35 cellular contexts compared by ENCODE assay signal in the genomic region with DNA sequence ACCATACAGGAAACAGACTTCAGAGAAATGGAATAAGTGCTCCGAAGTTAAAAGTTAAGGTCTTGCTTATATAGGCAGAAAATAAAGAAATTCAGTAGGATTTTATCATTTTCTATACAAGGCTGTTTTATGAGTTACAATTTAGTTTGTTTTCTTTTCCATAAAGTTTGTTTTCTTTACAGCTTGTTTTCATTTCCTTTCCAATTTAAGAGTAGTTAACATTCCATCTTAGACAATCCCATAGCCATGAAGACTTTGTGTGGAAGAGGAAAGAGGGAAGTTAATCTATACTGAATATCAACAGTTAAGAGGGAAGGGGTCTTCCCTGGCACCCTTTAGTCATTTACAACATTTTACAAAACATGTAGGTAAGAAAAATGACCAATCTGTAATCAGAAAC.
"Had no signal": no experiment of that assay in that cellular context is flagged by ENCODE, and none has a peak within 500 bp of the region (broad histone marks: within the 10 kb centered on the region; RNA-seq: fewer than 3 reads in every experiment).

No MANE protein-coding gene starts in this region.

- DNase-seq: Karpas-422, Kasumi-1, MG63, MM.1S, MV-4-11, NCI-H1048, NCI-H1092, NCI-H1092 treated with DMSO at 0.1 percent for 48 hours, NCI-H1105, NCI-H1105 treated with DMSO at 0.1 percent for 48 hours, NCI-H1417, NCI-H1417 treated with DMSO at 0.1 percent for 48 hours, NCI-H1436, NCI-H1436 treated with DMSO at 0.1 percent for 48 hours, NCI-H146, NCI-H1694, NCI-H1694 treated with DMSO at 0.1 percent for 48 hours, NCI-H187, NCI-H187 treated with DMSO at 0.1 percent for 48 hours, NCI-H1930, NCI-H2029, NCI-H2029 treated with DMSO at 0.1 percent for 48 hours, NCI-H2081, NCI-H2081 treated with DMSO at 0.1 percent for 48 hours, NCI-H2107, NCI-H2171, NCI-H2171 treated with DMSO at 0.1 percent for 48 hours, NCI-H2227 treated with DMSO at 0.1 percent for 48 hours, NCI-H226, NCI-H345, NCI-H446, NCI-H446 treated with DMSO at 0.1 percent for 48 hours, NCI-H510A, NCI-H510A treated with DMSO at 0.1 percent for 48 hours, NCI-H524 had no signal

- H3K36me3 ChIP-seq: MG63 had no signal

- H3K4me3 ChIP-seq: MG63 had no signal

- H3K9me3 ChIP-seq: MG63 had no signal

- H3K27me3 ChIP-seq: MG63 had no signal
